Comparison of ENCODE assay signal across 1 cellular context in genomic region chr6:108001696-108002231, GRCh38.
TF ChIP-seq lines count a peak whose summit lies in the region.

No MANE protein-coding gene starts in this region.

TF ChIP-seq in HepG2, 621 proteins besides CTCF, POLR2A, EP300 and RAD21 (continued from another document and continues in another):
- TF ChIP-seq, protein P1, sequence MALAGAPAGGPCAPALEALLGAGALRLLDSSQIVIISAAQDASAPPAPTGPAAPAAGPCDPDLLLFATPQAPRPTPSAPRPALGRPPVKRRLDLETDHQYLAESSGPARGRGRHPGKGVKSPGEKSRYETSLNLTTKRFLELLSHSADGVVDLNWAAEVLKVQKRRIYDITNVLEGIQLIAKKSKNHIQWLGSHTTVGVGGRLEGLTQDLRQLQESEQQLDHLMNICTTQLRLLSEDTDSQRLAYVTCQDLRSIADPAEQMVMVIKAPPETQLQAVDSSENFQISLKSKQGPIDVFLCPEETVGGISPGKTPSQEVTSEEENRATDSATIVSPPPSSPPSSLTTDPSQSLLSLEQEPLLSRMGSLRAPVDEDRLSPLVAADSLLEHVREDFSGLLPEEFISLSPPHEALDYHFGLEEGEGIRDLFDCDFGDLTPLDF (CRISPR knock-in tag; IDR thresholded peaks at IDR 0.05), result no peak
- TF ChIP-seq PITX1 (CRISPR knock-in tag; IDR thresholded peaks at IDR 0.05) (peak; percentile 72), ZNF318 (CRISPR knock-in tag; IDR thresholded peaks at IDR 0.05) (no peak), ZNF891 (CRISPR knock-in tag; IDR thresholded peaks at IDR 0.05) (no peak), ZNF766 (CRISPR knock-in tag; IDR thresholded peaks at IDR 0.05; ENCODE audit: borderline replicate concordance) (no peak), RXRA (CRISPR knock-in tag; IDR thresholded peaks at IDR 0.05) (0 out of 2 replicates have a peak, but pooled peaks have one; percentile 41), ZNF547 (CRISPR knock-in tag; IDR thresholded peaks at IDR 0.05) (no peak), ZNF331 (CRISPR knock-in tag; IDR thresholded peaks at IDR 0.05) (peak; percentile 47; the same call in 1 of the 2 replicates), BORCS8-MEF2B (CRISPR knock-in tag; IDR thresholded peaks at IDR 0.05) (no peak), ZNF382 (CRISPR knock-in tag; IDR thresholded peaks at IDR 0.05; ENCODE audit: borderline replicate concordance) (no peak), ZNF557 (CRISPR knock-in tag; IDR thresholded peaks at IDR 0.05) (no peak), RERE (CRISPR knock-in tag; IDR thresholded peaks at IDR 0.05; ENCODE audit: low read depth) (peak; percentile 59; the same call in 1 of the 2 replicates), ZNF550 (CRISPR knock-in tag; IDR thresholded peaks at IDR 0.05; ENCODE audit: borderline replicate concordance) (no peak), ZNF670 (CRISPR knock-in tag; IDR thresholded peaks at IDR 0.05; ENCODE audit: borderline replicate concordance) (peak; percentile 44; the same call in 1 of the 2 replicates), ZNF709 (CRISPR knock-in tag; IDR thresholded peaks at IDR 0.05) (no peak), HMG20B (CRISPR knock-in tag; conservative IDR thresholded peaks at IDR 0.05) (peak; percentile 84), ZNF878 (CRISPR knock-in tag; IDR thresholded peaks at IDR 0.05) (0 out of 2 replicates have a peak, but pooled peaks have one; percentile 33), GTF2F1 (IDR thresholded peaks at IDR 0.05; ENCODE audit: low read length) (no peak), ZNF580 (CRISPR knock-in tag; IDR thresholded peaks at IDR 0.05; ENCODE audit: borderline replicate concordance, low read depth) (peak; percentile 34; the same call in 1 of the 2 replicates), ZNF616 (CRISPR knock-in tag; IDR thresholded peaks at IDR 0.05; ENCODE audit: low read depth) (no peak)
- TF ChIP-seq, protein P2, sequence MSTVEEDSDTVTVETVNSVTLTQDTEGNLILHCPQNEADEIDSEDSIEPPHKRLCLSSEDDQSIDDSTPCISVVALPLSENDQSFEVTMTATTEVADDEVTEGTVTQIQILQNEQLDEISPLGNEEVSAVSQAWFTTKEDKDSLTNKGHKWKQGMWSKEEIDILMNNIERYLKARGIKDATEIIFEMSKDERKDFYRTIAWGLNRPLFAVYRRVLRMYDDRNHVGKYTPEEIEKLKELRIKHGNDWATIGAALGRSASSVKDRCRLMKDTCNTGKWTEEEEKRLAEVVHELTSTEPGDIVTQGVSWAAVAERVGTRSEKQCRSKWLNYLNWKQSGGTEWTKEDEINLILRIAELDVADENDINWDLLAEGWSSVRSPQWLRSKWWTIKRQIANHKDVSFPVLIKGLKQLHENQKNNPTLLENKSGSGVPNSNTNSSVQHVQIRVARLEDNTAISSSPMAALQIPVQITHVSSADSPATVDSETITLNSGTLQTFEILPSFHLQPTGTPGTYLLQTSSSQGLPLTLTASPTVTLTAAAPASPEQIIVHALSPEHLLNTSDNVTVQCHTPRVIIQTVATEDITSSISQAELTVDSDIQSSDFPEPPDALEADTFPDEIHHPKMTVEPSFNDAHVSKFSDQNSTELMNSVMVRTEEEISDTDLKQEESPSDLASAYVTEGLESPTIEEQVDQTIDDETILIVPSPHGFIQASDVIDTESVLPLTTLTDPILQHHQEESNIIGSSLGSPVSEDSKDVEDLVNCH (CRISPR knock-in tag; IDR thresholded peaks at IDR 0.05), result no peak
- TF ChIP-seq, protein P3, sequence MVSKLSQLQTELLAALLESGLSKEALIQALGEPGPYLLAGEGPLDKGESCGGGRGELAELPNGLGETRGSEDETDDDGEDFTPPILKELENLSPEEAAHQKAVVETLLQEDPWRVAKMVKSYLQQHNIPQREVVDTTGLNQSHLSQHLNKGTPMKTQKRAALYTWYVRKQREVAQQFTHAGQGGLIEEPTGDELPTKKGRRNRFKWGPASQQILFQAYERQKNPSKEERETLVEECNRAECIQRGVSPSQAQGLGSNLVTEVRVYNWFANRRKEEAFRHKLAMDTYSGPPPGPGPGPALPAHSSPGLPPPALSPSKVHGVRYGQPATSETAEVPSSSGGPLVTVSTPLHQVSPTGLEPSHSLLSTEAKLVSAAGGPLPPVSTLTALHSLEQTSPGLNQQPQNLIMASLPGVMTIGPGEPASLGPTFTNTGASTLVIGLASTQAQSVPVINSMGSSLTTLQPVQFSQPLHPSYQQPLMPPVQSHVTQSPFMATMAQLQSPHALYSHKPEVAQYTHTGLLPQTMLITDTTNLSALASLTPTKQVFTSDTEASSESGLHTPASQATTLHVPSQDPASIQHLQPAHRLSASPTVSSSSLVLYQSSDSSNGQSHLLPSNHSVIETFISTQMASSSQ (IDR thresholded peaks at IDR 0.05; ENCODE audit: low read depth), result peak; percentile 54; the same call in 1 of the 2 replicates
- TF ChIP-seq, protein P3 (CRISPR knock-in tag; IDR thresholded peaks at IDR 0.05; ENCODE audit: borderline replicate concordance), result peak; percentile 71; the same call in 1 of the 2 replicates
- TF ChIP-seq, protein P4, sequence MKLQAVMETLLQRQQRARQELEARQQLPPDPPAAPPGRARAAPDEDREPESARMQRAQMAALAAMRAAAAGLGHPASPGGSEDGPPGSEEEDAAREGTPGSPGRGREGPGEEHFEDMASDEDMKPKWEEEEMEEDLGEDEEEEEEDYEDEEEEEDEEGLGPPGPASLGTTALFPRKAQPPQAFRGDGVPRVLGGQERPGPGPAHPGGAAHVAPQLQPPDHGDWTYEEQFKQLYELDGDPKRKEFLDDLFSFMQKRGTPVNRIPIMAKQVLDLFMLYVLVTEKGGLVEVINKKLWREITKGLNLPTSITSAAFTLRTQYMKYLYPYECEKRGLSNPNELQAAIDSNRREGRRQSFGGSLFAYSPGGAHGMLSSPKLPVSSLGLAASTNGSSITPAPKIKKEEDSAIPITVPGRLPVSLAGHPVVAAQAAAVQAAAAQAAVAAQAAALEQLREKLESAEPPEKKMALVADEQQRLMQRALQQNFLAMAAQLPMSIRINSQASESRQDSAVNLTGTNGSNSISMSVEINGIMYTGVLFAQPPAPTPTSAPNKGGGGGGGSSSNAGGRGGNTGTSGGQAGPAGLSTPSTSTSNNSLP (IDR thresholded peaks at IDR 0.05; ENCODE audit: low read depth, low read length), result peak; percentile 69
